1 cellular context compared by ENCODE assay signal in the genomic region with DNA sequence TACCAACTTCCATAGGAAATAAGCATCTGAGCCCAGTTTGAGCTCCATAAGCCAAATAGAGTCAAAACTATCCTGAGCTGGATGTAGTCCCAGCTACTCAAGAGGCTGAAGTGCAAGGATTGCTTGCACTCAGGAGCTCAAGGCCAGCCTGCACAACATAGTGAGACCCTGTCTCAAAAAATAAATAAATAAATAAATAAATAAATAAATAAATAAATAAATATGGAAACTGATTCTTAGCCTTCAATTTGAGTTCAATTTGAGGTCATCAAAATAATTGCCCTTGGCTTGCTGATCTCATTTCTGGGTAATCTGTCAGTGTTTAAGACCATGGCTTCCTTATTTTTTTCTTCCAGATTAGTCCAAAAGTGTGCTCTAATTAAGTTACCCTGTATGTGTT.
A peak's percentile ranks its signal among the peaks of the same experiment; 100 is the strongest.
TF ChIP-seq lines count a peak whose summit lies in the region.

No MANE protein-coding gene starts in this region.

TF ChIP-seq in HEK293, 187 proteins besides CTCF, POLR2A, EP300 and RAD21 (continued from another document):
- peak; percentile 53; the same call in 1 of the 2 replicates for TF ChIP-seq ZNF518A (tag by site-specific recombination; conservative IDR thresholded peaks at IDR 0.05; ENCODE audit: low read depth)
- no peak for TF ChIP-seq ZNF280C (tag by site-specific recombination; IDR thresholded peaks at IDR 0.05)
- peak; percentile 8; the same call in 1 of the 2 replicates for TF ChIP-seq ZNF140 (tag by site-specific recombination; IDR thresholded peaks at IDR 0.05)
- peak; percentile 47 for TF ChIP-seq ZNF623 (tag by site-specific recombination; IDR thresholded peaks at IDR 0.05)
- TF ChIP-seq ZNF23 (tag by site-specific recombination; IDR thresholded peaks at IDR 0.05; ENCODE audit: borderline replicate concordance): no peak
- TF ChIP-seq ZNF707 (tag by site-specific recombination; IDR thresholded peaks at IDR 0.05): no peak
- TF ChIP-seq, protein P1, sequence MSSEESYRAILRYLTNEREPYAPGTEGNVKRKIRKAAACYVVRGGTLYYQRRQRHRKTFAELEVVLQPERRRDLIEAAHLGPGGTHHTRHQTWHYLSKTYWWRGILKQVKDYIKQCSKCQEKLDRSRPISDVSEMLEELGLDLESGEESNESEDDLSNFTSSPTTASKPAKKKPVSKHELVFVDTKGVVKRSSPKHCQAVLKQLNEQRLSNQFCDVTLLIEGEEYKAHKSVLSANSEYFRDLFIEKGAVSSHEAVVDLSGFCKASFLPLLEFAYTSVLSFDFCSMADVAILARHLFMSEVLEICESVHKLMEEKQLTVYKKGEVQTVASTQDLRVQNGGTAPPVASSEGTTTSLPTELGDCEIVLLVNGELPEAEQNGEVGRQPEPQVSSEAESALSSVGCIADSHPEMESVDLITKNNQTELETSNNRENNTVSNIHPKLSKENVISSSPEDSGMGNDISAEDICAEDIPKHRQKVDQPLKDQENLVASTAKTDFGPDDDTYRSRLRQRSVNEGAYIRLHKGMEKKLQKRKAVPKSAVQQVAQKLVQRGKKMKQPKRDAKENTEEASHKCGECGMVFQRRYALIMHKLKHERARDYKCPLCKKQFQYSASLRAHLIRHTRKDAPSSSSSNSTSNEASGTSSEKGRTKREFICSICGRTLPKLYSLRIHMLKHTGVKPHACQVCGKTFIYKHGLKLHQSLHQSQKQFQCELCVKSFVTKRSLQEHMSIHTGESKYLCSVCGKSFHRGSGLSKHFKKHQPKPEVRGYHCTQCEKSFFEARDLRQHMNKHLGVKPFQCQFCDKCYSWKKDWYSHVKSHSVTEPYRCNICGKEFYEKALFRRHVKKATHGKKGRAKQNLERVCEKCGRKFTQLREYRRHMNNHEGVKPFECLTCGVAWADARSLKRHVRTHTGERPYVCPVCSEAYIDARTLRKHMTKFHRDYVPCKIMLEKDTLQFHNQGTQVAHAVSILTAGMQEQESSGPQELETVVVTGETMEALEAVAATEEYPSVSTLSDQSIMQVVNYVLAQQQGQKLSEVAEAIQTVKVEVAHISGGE (tag by site-specific recombination; conservative IDR thresholded peaks at IDR 0.05; ENCODE audit: low read depth): 0 out of 2 replicates have a peak, but pooled peaks have one; percentile 52
- TF ChIP-seq ZNF394 (tag by site-specific recombination; IDR thresholded peaks at IDR 0.05; ENCODE audit: borderline replicate concordance): peak; percentile 57; the same call in 1 of the 2 replicates
- TF ChIP-seq ZNF654 (tag by site-specific recombination; IDR thresholded peaks at IDR 0.05; ENCODE audit: low read depth): 0 out of 2 replicates have a peak, but pooled peaks have one; percentile 11
